1 cellular context compared by ENCODE assay signal in the genomic region with DNA sequence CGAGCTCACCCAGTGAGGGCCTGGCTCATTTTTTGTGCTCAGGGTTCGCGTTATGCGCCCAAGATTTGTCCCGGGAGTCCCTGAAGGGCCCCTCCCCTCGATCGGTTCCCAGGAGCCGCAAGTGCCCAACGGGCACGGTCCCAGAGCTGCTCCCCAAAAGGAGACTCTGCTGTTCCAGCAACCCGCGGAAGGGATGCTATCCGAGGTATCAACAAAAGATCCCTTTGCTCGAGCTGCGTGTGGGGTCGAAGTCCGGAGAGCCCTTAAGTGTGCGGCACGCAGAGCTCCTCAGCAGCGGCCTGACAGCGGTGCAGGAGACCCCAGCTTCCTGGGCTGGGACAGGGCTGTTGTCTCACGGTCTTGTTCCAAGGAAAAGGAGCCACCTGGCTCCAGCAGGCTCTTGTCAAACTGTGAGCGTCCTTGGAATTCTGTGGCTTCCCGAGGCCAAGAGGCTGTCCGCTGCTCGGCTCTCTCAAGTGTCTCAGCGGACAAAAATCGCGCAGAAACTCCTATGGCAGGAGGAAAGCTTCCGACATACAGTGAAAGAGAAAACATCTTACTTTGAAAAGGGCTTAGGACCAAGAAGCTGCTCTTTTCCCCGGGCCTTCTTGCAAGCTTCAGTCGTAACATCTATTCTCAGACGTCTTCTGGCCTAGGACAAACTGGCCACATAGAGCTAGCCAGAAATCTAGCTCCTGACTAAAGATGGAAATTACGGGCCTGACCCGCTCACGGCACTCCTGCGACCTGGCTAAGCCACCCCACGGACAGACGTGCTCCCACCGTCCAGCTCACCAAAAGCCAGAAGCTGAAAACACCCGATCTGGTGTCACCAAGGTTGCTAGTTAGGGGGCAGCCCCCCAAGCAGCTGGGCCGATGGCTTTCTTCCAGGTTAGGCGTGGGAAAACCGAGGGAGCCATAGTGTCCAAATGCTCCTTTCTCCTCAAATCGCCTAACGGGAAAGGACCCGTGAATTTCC.
TF ChIP-seq lines count a peak whose summit lies in the region.

No MANE protein-coding gene starts in this region.

TF ChIP-seq in IMR-90, 13 proteins besides CTCF, POLR2A, EP300 and RAD21 (continued from another document):
- TF ChIP-seq, protein P1, sequence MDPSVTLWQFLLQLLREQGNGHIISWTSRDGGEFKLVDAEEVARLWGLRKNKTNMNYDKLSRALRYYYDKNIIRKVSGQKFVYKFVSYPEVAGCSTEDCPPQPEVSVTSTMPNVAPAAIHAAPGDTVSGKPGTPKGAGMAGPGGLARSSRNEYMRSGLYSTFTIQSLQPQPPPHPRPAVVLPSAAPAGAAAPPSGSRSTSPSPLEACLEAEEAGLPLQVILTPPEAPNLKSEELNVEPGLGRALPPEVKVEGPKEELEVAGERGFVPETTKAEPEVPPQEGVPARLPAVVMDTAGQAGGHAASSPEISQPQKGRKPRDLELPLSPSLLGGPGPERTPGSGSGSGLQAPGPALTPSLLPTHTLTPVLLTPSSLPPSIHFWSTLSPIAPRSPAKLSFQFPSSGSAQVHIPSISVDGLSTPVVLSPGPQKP (IDR thresholded peaks at IDR 0.05; ENCODE audit: borderline replicate concordance, low read depth, low read length), result no peak
- TF ChIP-seq, protein P2, sequence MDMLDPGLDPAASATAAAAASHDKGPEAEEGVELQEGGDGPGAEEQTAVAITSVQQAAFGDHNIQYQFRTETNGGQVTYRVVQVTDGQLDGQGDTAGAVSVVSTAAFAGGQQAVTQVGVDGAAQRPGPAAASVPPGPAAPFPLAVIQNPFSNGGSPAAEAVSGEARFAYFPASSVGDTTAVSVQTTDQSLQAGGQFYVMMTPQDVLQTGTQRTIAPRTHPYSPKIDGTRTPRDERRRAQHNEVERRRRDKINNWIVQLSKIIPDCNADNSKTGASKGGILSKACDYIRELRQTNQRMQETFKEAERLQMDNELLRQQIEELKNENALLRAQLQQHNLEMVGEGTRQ (IDR thresholded peaks at IDR 0.05; ENCODE audit: low read depth, low read length), result no peak
- TF ChIP-seq NFE2L2 (IDR thresholded peaks at IDR 0.05; ENCODE audit: low read depth, low read length), result no peak
- no peak for TF ChIP-seq FOS (IDR thresholded peaks at IDR 0.05; ENCODE audit: low read depth, low read length)
- TF ChIP-seq RFX5 (IDR thresholded peaks at IDR 0.05; ENCODE audit: low read depth, low read length), result no peak
- no peak for TF ChIP-seq MXI1 (IDR thresholded peaks at IDR 0.05; ENCODE audit: borderline replicate concordance, low read depth, low read length)
- no peak for TF ChIP-seq CEBPB (IDR thresholded peaks at IDR 0.05; ENCODE audit: low read depth, low read length)
